ENCODE assay signal across 17 cellular contexts in genomic region chr10:77675347-77675746, GRCh38.
"Had no signal": no experiment of that assay in that cellular context is flagged by ENCODE, and none has a peak within 500 bp of the region (broad histone marks: within the 10 kb centered on the region; RNA-seq: fewer than 3 reads in every experiment).

No MANE protein-coding gene starts in this region.

- H3K4me3 Mint-ChIP-seq: activated CD4-positive, alpha-beta T cell treated with anti-CD3 and anti-CD28 coated beads for 36 hours; activated naive CD8-positive, alpha-beta T cell treated with anti-CD3 and anti-CD28 coated beads, Interleukin-2, amount 10 ng/mL, durations not matched to agents 7 days and 5 days; natural killer cell treated with Interleukin-12 subunit alpha and Interleukin-12 subunit beta and Interleukin-15 and Interleukin-18, amount 100 ng/mL, for 72 hours; stimulated activated naive B cell treated with anti-CD40 and anti-IgM and Interleukin-4, amounts not matched to agents 10 μg/mL and 1 μg/mL and 100 μg/mL, for 72 hours had no signal

- DNase-seq: activated CD4-positive, alpha-beta T cell treated with anti-CD3 and anti-CD28 coated beads for 36 hours; activated CD4-positive, alpha-beta T cell treated with anti-CD3 and anti-CD28 coated beads, Interleukin-2, amount 50 U/mL, for 48 hours; activated naive CD8-positive, alpha-beta T cell treated with anti-CD3 and anti-CD28 coated beads, Interleukin-2, amount 10 ng/mL, durations not matched to agents 7 days and 5 days; activated T-cell treated with anti-CD3 and anti-CD28 coated beads for 4 hours; body of pancreas; dermis blood vessel endothelial cell; effector memory CD4-positive, alpha-beta T cell; foreskin fibroblast; hippocampal formation; left colon; spleen; stimulated activated CD4-positive, alpha-beta T cell treated with anti-CD3 and anti-CD28 coated beads, Interleukin-4, amount 100 ng/mL, for 4 hours; stimulated activated naive B cell treated with anti-CD40 and anti-IgM and Interleukin-4, amounts not matched to agents 10 μg/mL and 1 μg/mL and 100 μg/mL, for 72 hours; upper lobe of right lung had no signal

- H3K36me3 ChIP-seq: spleen, thoracic aorta, upper lobe of right lung had no signal

- H3K27me3 ChIP-seq: body of pancreas, upper lobe of right lung had no signal

- H3K4me1 Mint-ChIP-seq: stimulated activated naive B cell treated with anti-CD40 and anti-IgM and Interleukin-4, amounts not matched to agents 10 μg/mL and 1 μg/mL and 100 μg/mL, for 72 hours had no signal

- H3K4me3 ChIP-seq: body of pancreas, lung, spleen, thoracic aorta, upper lobe of right lung had no signal

- H3K4me1 ChIP-seq: spleen, upper lobe of right lung had no signal

- ATAC-seq: activated CD4-positive, alpha-beta T cell treated with anti-CD3 and anti-CD28 coated beads for 36 hours; body of pancreas; left colon; natural killer cell treated with Interleukin-12 subunit alpha and Interleukin-12 subunit beta and Interleukin-15 and Interleukin-18, amount 100 ng/mL, for 72 hours; upper lobe of right lung had no signal

- H3K9me3 ChIP-seq: body of pancreas, spleen, thoracic aorta, upper lobe of right lung had no signal

- H3K9me3 Mint-ChIP-seq: activated naive CD8-positive, alpha-beta T cell treated with anti-CD3 and anti-CD28 coated beads, Interleukin-2, amount 10 ng/mL, durations not matched to agents 7 days and 5 days; natural killer cell treated with Interleukin-12 subunit alpha and Interleukin-12 subunit beta and Interleukin-15 and Interleukin-18, amount 100 ng/mL, for 72 hours; stimulated activated naive B cell treated with anti-CD40 and anti-IgM and Interleukin-4, amounts not matched to agents 10 μg/mL and 1 μg/mL and 100 μg/mL, for 72 hours had no signal

- H3K27ac Mint-ChIP-seq: activated CD4-positive, alpha-beta T cell treated with anti-CD3 and anti-CD28 coated beads for 36 hours; activated naive CD8-positive, alpha-beta T cell treated with anti-CD3 and anti-CD28 coated beads, Interleukin-2, amount 10 ng/mL, durations not matched to agents 7 days and 5 days; natural killer cell treated with Interleukin-12 subunit alpha and Interleukin-12 subunit beta and Interleukin-15 and Interleukin-18, amount 100 ng/mL, for 72 hours; stimulated activated naive B cell treated with anti-CD40 and anti-IgM and Interleukin-4, amounts not matched to agents 10 μg/mL and 1 μg/mL and 100 μg/mL, for 72 hours had no signal

- H3K36me3 Mint-ChIP-seq: activated naive CD8-positive, alpha-beta T cell treated with anti-CD3 and anti-CD28 coated beads, Interleukin-2, amount 10 ng/mL, durations not matched to agents 7 days and 5 days; natural killer cell treated with Interleukin-12 subunit alpha and Interleukin-12 subunit beta and Interleukin-15 and Interleukin-18, amount 100 ng/mL, for 72 hours; stimulated activated naive B cell treated with anti-CD40 and anti-IgM and Interleukin-4, amounts not matched to agents 10 μg/mL and 1 μg/mL and 100 μg/mL, for 72 hours had no signal

- H3K27ac ChIP-seq: body of pancreas, spleen, thoracic aorta, upper lobe of right lung had no signal
